ENCODE assay signal across 25 cellular contexts in genomic region chr17:43717913-43718312, GRCh38. TPM values are rescaled to one million over a fixed set of nuclear protein-coding genes. Genes with fewer than 3 reads are reported as not detected.
"Had no signal": no experiment of that assay in that cellular context is flagged by ENCODE, and none has a peak within 500 bp of the region (broad histone marks: within the 10 kb centered on the region; RNA-seq: fewer than 3 reads in every experiment).

No MANE protein-coding gene starts in this region.

- H3K27ac Mint-ChIP-seq: activated B cell treated with CpG ODN at 0.5 μM for 24 hours; activated CD4-positive, alpha-beta memory T cell treated with anti-CD3 and anti-CD28 coated beads for 36 hours; activated CD4-positive, alpha-beta T cell treated with anti-CD3 and anti-CD28 coated beads, Interleukin-2, amount 10 ng/mL, durations not matched to agents 24 days and 14 days; activated naive CD4-positive, alpha-beta T cell treated with anti-CD3 and anti-CD28 coated beads for 36 hours; activated naive CD8-positive, alpha-beta T cell; T-helper 1 cell treated with Interleukin-12 subunit alpha and Interleukin-12 subunit beta and Interleukin-4 antibody, amounts not matched to agents 30 μg/mL and 1 μg/mL, for 36 hours had no signal

- H3K9me3 ChIP-seq: SJSA1 had no signal

- H3K4me3 ChIP-seq: SJSA1 had no signal

- H3K27me3 ChIP-seq: SJSA1 had no signal

- H3K9me3 Mint-ChIP-seq: activated B cell treated with CpG ODN at 0.5 μM for 24 hours; activated CD4-positive, alpha-beta memory T cell treated with anti-CD3 and anti-CD28 coated beads for 36 hours; activated naive CD4-positive, alpha-beta T cell treated with anti-CD3 and anti-CD28 coated beads for 36 hours; activated T-cell treated with anti-CD3 and anti-CD28 coated beads, Interleukin-2, amount 50 U/mL, for 4 hours; central memory CD8-positive, alpha-beta T cell; T-helper 1 cell treated with Interleukin-12 subunit alpha and Interleukin-12 subunit beta and Interleukin-4 antibody, amounts not matched to agents 30 μg/mL and 1 μg/mL, for 36 hours had no signal

- H3K36me3 Mint-ChIP-seq: activated naive CD8-positive, alpha-beta T cell; brain had no signal

- DNase-seq: activated B cell treated with CpG ODN at 0.5 μM for 24 hours; activated CD4-positive, alpha-beta memory T cell treated with anti-CD3 and anti-CD28 coated beads for 36 hours; activated CD4-positive, alpha-beta T cell treated with anti-CD3 and anti-CD28 coated beads for 1 hour; activated CD4-positive, alpha-beta T cell treated with anti-CD3 and anti-CD28 coated beads, Interleukin-2, amount 10 ng/mL, durations not matched to agents 24 days and 14 days; activated CD8-positive, alpha-beta memory T cell treated with anti-CD3 and anti-CD28 coated beads for 24 hours; activated gamma-delta T cell; activated naive CD4-positive, alpha-beta T cell treated with anti-CD3 and anti-CD28 coated beads for 36 hours; activated T-cell treated with anti-CD3 and anti-CD28 coated beads, Interleukin-2, amount 50 U/mL, for 4 hours; amygdala; Karpas-422; NCI-H1105 treated with DMSO at 0.1 percent for 48 hours; NCI-H1436 treated with DMSO at 0.1 percent for 48 hours; NCI-H187; NCI-H2171; NCI-H226; NCI-H510A; NCI-H526 treated with DMSO at 0.1 percent for 48 hours; PC-3; SHP77 had no signal

- H3K36me3 ChIP-seq: SJSA1 had no signal

- H3K4me3 Mint-ChIP-seq: activated B cell treated with CpG ODN at 0.5 μM for 24 hours; activated CD4-positive, alpha-beta memory T cell treated with anti-CD3 and anti-CD28 coated beads for 36 hours; activated CD4-positive, alpha-beta T cell treated with anti-CD3 and anti-CD28 coated beads, Interleukin-2, amount 10 ng/mL, durations not matched to agents 24 days and 14 days; activated naive CD4-positive, alpha-beta T cell treated with anti-CD3 and anti-CD28 coated beads for 36 hours; activated naive CD8-positive, alpha-beta T cell; activated T-cell treated with anti-CD3 and anti-CD28 coated beads, Interleukin-2, amount 50 U/mL, for 4 hours; central memory CD8-positive, alpha-beta T cell; T-helper 1 cell treated with Interleukin-12 subunit alpha and Interleukin-12 subunit beta and Interleukin-4 antibody, amounts not matched to agents 30 μg/mL and 1 μg/mL, for 36 hours had no signal

- H3K27ac ChIP-seq: SJSA1 had no signal

- ATAC-seq: activated T-cell treated with anti-CD3 and anti-CD28 coated beads, Interleukin-2, amount 50 U/mL, for 4 hours; PC-3 had no signal

RNA-seq across cellular contexts. Expression of gene SOST, which starts 40.7 kb away (rescaled TPM):
- total RNA-seq: activated B cell treated with CpG ODN at 0.5 μM for 24 hours; activated CD4-positive, alpha-beta memory T cell treated with anti-CD3 and anti-CD28 coated beads for 36 hours; activated CD4-positive, alpha-beta T cell treated with anti-CD3 and anti-CD28 coated beads, Interleukin-2, amount 10 ng/mL, durations not matched to agents 24 days and 14 days; activated naive CD4-positive, alpha-beta T cell treated with anti-CD3 and anti-CD28 coated beads for 36 hours; activated T-cell treated with anti-CD3 and anti-CD28 coated beads, Interleukin-2, amount 50 U/mL, for 4 hours; astrocyte; PC-3 had no signal

RNA-seq across cellular contexts. Expression of gene MEOX1, which starts 56.2 kb away (rescaled TPM):
- total RNA-seq: activated B cell treated with CpG ODN at 0.5 μM for 24 hours, astrocyte, SJSA1 had no signal
